17 cellular contexts compared by ENCODE assay signal in genomic region chr2:239014897-239015768, GRCh38.
"Had no signal": no experiment of that assay in that cellular context is flagged by ENCODE, and none has a peak within 500 bp of the region (broad histone marks: within the 10 kb centered on the region; RNA-seq: fewer than 3 reads in every experiment).

No MANE protein-coding gene starts in this region.

- H3K27me3 ChIP-seq: right lobe of liver had no signal

- H3K36me3 ChIP-seq: brain microvascular endothelial cell, right lobe of liver, SJSA1, WERI-Rb-1 had no signal

- DNase-seq: activated CD4-positive, alpha-beta T cell treated with anti-CD3 and anti-CD28 coated beads for 1 hour; activated CD8-positive, alpha-beta memory T cell treated with anti-CD3 and anti-CD28 coated beads for 24 hours; activated naive CD4-positive, alpha-beta T cell treated with anti-CD3 and anti-CD28 coated beads, Interleukin-2, amount 50 U/mL, for 16 hours; brain microvascular endothelial cell; cortex of kidney; mesendoderm; nephron progenitor cell; stimulated activated CD4-positive, alpha-beta T cell treated with anti-CD3 and anti-CD28 coated beads, Interleukin-4, amount 100 ng/mL, for 4 hours; stimulated activated naive B cell treated with anti-CD40 and anti-IgM and Interleukin-4, amounts not matched to agents 10 μg/mL and 1 μg/mL and 100 μg/mL, for 72 hours; SW 1271; T-helper 2 cell; WERI-Rb-1 had no signal

- H3K4me1 ChIP-seq: right lobe of liver, SJSA1 had no signal

- H3K4me3 Mint-ChIP-seq: activated T-helper 17 cell treated with anti-CD3 and anti-CD28 coated beads, Interleukin-2, amount 50 U/mL, for 72 hours; central memory CD8-positive, alpha-beta T cell; nephron progenitor cell; stimulated activated naive B cell treated with anti-CD40 and anti-IgM and Interleukin-4, amounts not matched to agents 10 μg/mL and 1 μg/mL and 100 μg/mL, for 72 hours had no signal

- H3K9me3 ChIP-seq: right lobe of liver, SJSA1 had no signal

- H3K27ac Mint-ChIP-seq: activated T-helper 17 cell treated with anti-CD3 and anti-CD28 coated beads, Interleukin-2, amount 50 U/mL, for 72 hours; nephron progenitor cell; stimulated activated naive B cell treated with anti-CD40 and anti-IgM and Interleukin-4, amounts not matched to agents 10 μg/mL and 1 μg/mL and 100 μg/mL, for 72 hours had no signal

- FAIRE-seq: frontal cortex had no signal

- H3K4me1 Mint-ChIP-seq: activated T-helper 17 cell treated with anti-CD3 and anti-CD28 coated beads, Interleukin-2, amount 50 U/mL, for 72 hours; central memory CD8-positive, alpha-beta T cell; stimulated activated naive B cell treated with anti-CD40 and anti-IgM and Interleukin-4, amounts not matched to agents 10 μg/mL and 1 μg/mL and 100 μg/mL, for 72 hours had no signal

- H3K9me3 Mint-ChIP-seq: activated T-helper 17 cell treated with anti-CD3 and anti-CD28 coated beads, Interleukin-2, amount 50 U/mL, for 72 hours; central memory CD8-positive, alpha-beta T cell; nephron progenitor cell; stimulated activated naive B cell treated with anti-CD40 and anti-IgM and Interleukin-4, amounts not matched to agents 10 μg/mL and 1 μg/mL and 100 μg/mL, for 72 hours had no signal

- H3K27ac ChIP-seq: brain microvascular endothelial cell, right lobe of liver, SJSA1, WERI-Rb-1 had no signal

- H3K36me3 Mint-ChIP-seq: stimulated activated naive B cell treated with anti-CD40 and anti-IgM and Interleukin-4, amounts not matched to agents 10 μg/mL and 1 μg/mL and 100 μg/mL, for 72 hours had no signal

- H3K4me3 ChIP-seq: right lobe of liver, SJSA1 had no signal
